ENCODE assay signal across 20 cellular contexts in genomic region chr5:57537831-57538230, GRCh38. TPM values are rescaled to one million over a fixed set of nuclear protein-coding genes. Genes with fewer than 3 reads are reported as not detected.
"Had no signal": no experiment of that assay in that cellular context is flagged by ENCODE, and none has a peak within 500 bp of the region (broad histone marks: within the 10 kb centered on the region; RNA-seq: fewer than 3 reads in every experiment).

No MANE protein-coding gene starts in this region.

- ATAC-seq: gastrocnemius medialis; heart right ventricle; left lobe of liver; mucosa of descending colon; naive thymus-derived CD8-positive, alpha-beta T cell; right cardiac atrium; stimulated activated naive CD8-positive, alpha-beta T cell treated with anti-CD3 and anti-CD28 coated beads, Interleukin-15, Interleukin-2, amounts not matched to agents 100 U/mL and 50 U/mL, for 24 hours had no signal

- H3K27ac ChIP-seq: gastrocnemius medialis, heart right ventricle, neutrophil, suprapubic skin had no signal

- H3K9me3 Mint-ChIP-seq: activated naive CD8-positive, alpha-beta T cell treated with anti-CD3 and anti-CD28 coated beads, Interleukin-2, amount 10 ng/mL, durations not matched to agents 7 days and 5 days; naive thymus-derived CD8-positive, alpha-beta T cell; type B pancreatic cell had no signal

- H3K27ac Mint-ChIP-seq: activated naive CD8-positive, alpha-beta T cell treated with anti-CD3 and anti-CD28 coated beads, Interleukin-2, amount 10 ng/mL, durations not matched to agents 7 days and 5 days; naive thymus-derived CD8-positive, alpha-beta T cell; type B pancreatic cell had no signal

- H3K4me3 ChIP-seq: gastrocnemius medialis, heart right ventricle, mucosa of descending colon, suprapubic skin had no signal

- DNase-seq: activated CD4-positive, alpha-beta T cell treated with anti-CD3 and anti-CD28 coated beads, Interleukin-2, amount 50 U/mL, for 4 hours; activated CD4-positive, CD25-positive, alpha-beta regulatory T cell treated with anti-CD3 and anti-CD28 coated beads, Interleukin-2, amount 50 U/mL, for 72 hours; activated naive CD4-positive, alpha-beta T cell; activated naive CD8-positive, alpha-beta T cell treated with anti-CD3 and anti-CD28 coated beads, Interleukin-2, amount 10 ng/mL, durations not matched to agents 7 days and 5 days; activated T-cell treated with anti-CD3 and anti-CD28 coated beads for 4 hours; cerebellar nuclear complex; effector CD8-positive, alpha-beta T cell; gastrocnemius medialis; heart right ventricle; naive thymus-derived CD8-positive, alpha-beta T cell; right cardiac atrium; small intestine; stimulated activated naive CD8-positive, alpha-beta T cell treated with anti-CD3 and anti-CD28 coated beads, Interleukin-15, Interleukin-2, amounts not matched to agents 100 U/mL and 50 U/mL, for 24 hours; T-helper 9 cell had no signal

- H3K4me1 ChIP-seq: gastrocnemius medialis, heart right ventricle had no signal

- H3K36me3 ChIP-seq: gastrocnemius medialis, heart right ventricle, neutrophil, suprapubic skin had no signal

- H3K4me1 Mint-ChIP-seq: activated naive CD8-positive, alpha-beta T cell treated with anti-CD3 and anti-CD28 coated beads, Interleukin-2, amount 10 ng/mL, durations not matched to agents 7 days and 5 days; naive thymus-derived CD8-positive, alpha-beta T cell had no signal

- H3K4me3 Mint-ChIP-seq: activated naive CD8-positive, alpha-beta T cell treated with anti-CD3 and anti-CD28 coated beads, Interleukin-2, amount 10 ng/mL, durations not matched to agents 7 days and 5 days; naive thymus-derived CD8-positive, alpha-beta T cell; type B pancreatic cell had no signal

- H3K27me3 ChIP-seq: gastrocnemius medialis, heart right ventricle, neutrophil, suprapubic skin had no signal

- H3K9me3 ChIP-seq: gastrocnemius medialis, heart right ventricle, mucosa of descending colon, neutrophil, suprapubic skin had no signal

- H3K36me3 Mint-ChIP-seq: activated naive CD8-positive, alpha-beta T cell treated with anti-CD3 and anti-CD28 coated beads, Interleukin-2, amount 10 ng/mL, durations not matched to agents 7 days and 5 days; naive thymus-derived CD8-positive, alpha-beta T cell; type B pancreatic cell had no signal

- H3K27me3 Mint-ChIP-seq: activated naive CD8-positive, alpha-beta T cell treated with anti-CD3 and anti-CD28 coated beads, Interleukin-2, amount 10 ng/mL, durations not matched to agents 7 days and 5 days; type B pancreatic cell had no signal

RNA-seq across cellular contexts. Expression of gene ACTBL2, which starts 55.2 kb away (rescaled TPM):
- total RNA-seq: activated naive CD8-positive, alpha-beta T cell treated with anti-CD3 and anti-CD28 coated beads, Interleukin-2, amount 10 ng/mL, durations not matched to agents 7 days and 5 days; gastrocnemius medialis; heart right ventricle; left lobe of liver; mucosa of descending colon; naive thymus-derived CD8-positive, alpha-beta T cell; posterior vena cava; right cardiac atrium had no signal
- polyA plus RNA-seq: heart right ventricle; naive thymus-derived CD8-positive, alpha-beta T cell; right cardiac atrium; small intestine had no signal
